Comparison of ENCODE assay signal across 1 cellular context in the genomic region with DNA sequence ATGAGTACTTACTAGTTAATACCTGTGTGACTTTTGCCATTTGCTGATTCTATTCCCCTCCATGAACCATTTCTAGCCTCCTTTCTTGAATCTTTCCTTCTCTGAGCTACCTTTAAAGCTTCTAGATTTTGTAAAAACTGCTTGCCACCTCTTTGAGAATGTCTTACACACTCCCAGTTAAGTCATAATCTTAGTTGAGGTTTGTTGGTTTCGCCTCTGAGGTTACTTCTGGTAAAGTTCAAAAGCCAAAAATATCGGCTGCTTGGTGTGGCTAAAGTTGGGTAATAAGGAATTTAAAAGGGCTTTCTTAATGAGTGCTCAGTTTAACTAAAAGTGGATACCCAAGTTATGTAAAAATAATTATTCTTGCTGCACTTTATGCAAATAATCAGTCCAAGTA.
TF ChIP-seq lines count a peak whose summit lies in the region.

No MANE protein-coding gene starts in this region.

TF ChIP-seq in SK-N-SH, 30 proteins besides CTCF, POLR2A, EP300 and RAD21 (continued from another document):
- TF ChIP-seq, protein P1, sequence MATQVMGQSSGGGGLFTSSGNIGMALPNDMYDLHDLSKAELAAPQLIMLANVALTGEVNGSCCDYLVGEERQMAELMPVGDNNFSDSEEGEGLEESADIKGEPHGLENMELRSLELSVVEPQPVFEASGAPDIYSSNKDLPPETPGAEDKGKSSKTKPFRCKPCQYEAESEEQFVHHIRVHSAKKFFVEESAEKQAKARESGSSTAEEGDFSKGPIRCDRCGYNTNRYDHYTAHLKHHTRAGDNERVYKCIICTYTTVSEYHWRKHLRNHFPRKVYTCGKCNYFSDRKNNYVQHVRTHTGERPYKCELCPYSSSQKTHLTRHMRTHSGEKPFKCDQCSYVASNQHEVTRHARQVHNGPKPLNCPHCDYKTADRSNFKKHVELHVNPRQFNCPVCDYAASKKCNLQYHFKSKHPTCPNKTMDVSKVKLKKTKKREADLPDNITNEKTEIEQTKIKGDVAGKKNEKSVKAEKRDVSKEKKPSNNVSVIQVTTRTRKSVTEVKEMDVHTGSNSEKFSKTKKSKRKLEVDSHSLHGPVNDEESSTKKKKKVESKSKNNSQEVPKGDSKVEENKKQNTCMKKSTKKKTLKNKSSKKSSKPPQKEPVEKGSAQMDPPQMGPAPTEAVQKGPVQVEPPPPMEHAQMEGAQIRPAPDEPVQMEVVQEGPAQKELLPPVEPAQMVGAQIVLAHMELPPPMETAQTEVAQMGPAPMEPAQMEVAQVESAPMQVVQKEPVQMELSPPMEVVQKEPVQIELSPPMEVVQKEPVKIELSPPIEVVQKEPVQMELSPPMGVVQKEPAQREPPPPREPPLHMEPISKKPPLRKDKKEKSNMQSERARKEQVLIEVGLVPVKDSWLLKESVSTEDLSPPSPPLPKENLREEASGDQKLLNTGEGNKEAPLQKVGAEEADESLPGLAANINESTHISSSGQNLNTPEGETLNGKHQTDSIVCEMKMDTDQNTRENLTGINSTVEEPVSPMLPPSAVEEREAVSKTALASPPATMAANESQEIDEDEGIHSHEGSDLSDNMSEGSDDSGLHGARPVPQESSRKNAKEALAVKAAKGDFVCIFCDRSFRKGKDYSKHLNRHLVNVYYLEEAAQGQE (IDR thresholded peaks at IDR 0.05; ENCODE audit: low read depth, low read length), result no peak
- no peak for TF ChIP-seq EZH2phosphoT487 (IDR thresholded peaks at IDR 0.05; ENCODE audit: borderline replicate concordance, low read depth)
- TF ChIP-seq CHD2 (IDR thresholded peaks at IDR 0.05; ENCODE audit: low read length, partially characterized antibody), result no peak
- TF ChIP-seq, protein P2, sequence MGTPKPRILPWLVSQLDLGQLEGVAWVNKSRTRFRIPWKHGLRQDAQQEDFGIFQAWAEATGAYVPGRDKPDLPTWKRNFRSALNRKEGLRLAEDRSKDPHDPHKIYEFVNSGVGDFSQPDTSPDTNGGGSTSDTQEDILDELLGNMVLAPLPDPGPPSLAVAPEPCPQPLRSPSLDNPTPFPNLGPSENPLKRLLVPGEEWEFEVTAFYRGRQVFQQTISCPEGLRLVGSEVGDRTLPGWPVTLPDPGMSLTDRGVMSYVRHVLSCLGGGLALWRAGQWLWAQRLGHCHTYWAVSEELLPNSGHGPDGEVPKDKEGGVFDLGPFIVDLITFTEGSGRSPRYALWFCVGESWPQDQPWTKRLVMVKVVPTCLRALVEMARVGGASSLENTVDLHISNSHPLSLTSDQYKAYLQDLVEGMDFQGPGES (IDR thresholded peaks at IDR 0.05; ENCODE audit: low read depth, low read length), result no peak
- no peak for TF ChIP-seq NRF1 (IDR thresholded peaks at IDR 0.05; ENCODE audit: low read depth, low read length)
- TF ChIP-seq RCOR1 (IDR thresholded peaks at IDR 0.05; ENCODE audit: low read length), result no peak
- TF ChIP-seq RFX5 (IDR thresholded peaks at IDR 0.05; ENCODE audit: low read length), result no peak
- no peak for TF ChIP-seq GATA2 (CRISPR knock-in tag; IDR thresholded peaks at IDR 0.05)
- no peak for TF ChIP-seq TAF1 (IDR thresholded peaks at IDR 0.05; ENCODE audit: borderline replicate concordance, low read depth, low read length)
- no peak for TF ChIP-seq YY1 (IDR thresholded peaks at IDR 0.05; ENCODE audit: low read depth)
- TF ChIP-seq, protein P3, sequence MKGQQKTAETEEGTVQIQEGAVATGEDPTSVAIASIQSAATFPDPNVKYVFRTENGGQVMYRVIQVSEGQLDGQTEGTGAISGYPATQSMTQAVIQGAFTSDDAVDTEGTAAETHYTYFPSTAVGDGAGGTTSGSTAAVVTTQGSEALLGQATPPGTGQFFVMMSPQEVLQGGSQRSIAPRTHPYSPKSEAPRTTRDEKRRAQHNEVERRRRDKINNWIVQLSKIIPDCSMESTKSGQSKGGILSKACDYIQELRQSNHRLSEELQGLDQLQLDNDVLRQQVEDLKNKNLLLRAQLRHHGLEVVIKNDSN (IDR thresholded peaks at IDR 0.05; ENCODE audit: borderline replicate concordance, low read depth), result no peak
- TF ChIP-seq JUND (IDR thresholded peaks at IDR 0.05), result no peak
- TF ChIP-seq RXRA (IDR thresholded peaks at IDR 0.05; ENCODE audit: borderline replicate concordance, low read depth), result no peak
- no peak for TF ChIP-seq FOSL2 (IDR thresholded peaks at IDR 0.05; ENCODE audit: borderline replicate concordance, low read depth)
- no peak for TF ChIP-seq TCF12 (IDR thresholded peaks at IDR 0.05)
